ENCODE assay signal across 9 cellular contexts in the genomic region with DNA sequence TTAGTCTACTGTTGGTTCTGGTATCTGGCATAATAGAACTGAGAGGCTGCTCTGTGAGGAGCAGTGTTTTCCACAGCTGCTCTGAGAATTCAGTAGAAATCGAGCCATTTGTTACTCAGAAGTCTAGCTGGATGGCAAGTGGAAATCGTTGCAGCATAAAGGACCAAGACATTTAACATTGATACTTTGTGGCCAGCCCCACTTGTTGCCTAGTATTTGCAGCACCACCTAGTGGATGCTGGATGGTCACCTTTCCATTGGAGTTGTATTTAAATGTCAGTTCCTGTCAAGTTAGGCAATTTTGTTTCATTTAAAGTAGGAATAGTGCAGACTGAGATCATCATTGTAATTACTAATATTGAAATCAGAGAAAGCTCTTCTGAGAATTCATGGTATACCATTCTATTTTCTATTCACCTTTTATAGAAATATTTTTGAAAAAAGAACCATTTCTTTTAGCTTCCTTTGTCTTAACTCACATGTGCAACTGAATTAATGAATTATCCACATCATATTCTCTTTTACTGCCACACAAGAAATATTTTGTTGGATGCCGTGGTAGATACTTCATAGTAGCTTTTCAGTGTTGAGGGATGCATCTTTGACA.
DNase-seq lines count a peak whose midpoint lies in the region; ATAC-seq and TF ChIP-seq lines count a peak whose summit lies in the region.
"Had no signal": no experiment of that assay in that cellular context is flagged by ENCODE, and none has a peak within 500 bp of the region (broad histone marks: within the 10 kb centered on the region; RNA-seq: fewer than 3 reads in every experiment).

No MANE protein-coding gene starts in this region.

- peaks cover 12% of the 10 kb centered on the region for H3K36me3 Mint-ChIP-seq in CD4-positive, CD25-positive, alpha-beta regulatory T cell
- H3K36me3 Mint-ChIP-seq in activated T-cell treated with anti-CD3 and anti-CD28 coated beads, Interleukin-2, amount 50 U/mL, for 4 hours (ENCODE audit: insufficient read depth), result peaks cover 14% of the 10 kb centered on the region

- no peaks in the 10 kb centered on the region for H3K27me3 ChIP-seq in CD4-positive, CD25-positive, alpha-beta regulatory T cell (ENCODE audit: control insufficient read depth, insufficient read depth, low read length)
- no peaks in the 10 kb centered on the region for H3K27me3 ChIP-seq in PC-3 (ENCODE audit: low read length)
- no peaks in the 10 kb centered on the region for H3K27me3 ChIP-seq in foreskin keratinocyte
- no peaks in the 10 kb centered on the region for H3K27me3 ChIP-seq in aorta (ENCODE audit: control insufficient read depth in 1 of 2, insufficient read depth in 2 of 2, low read length in 1 of 2)
- H3K27me3 ChIP-seq: SJSA1 had no signal

- no peaks in the 10 kb centered on the region for H3K36me3 ChIP-seq in CD4-positive, CD25-positive, alpha-beta regulatory T cell (ENCODE audit: control insufficient read depth, insufficient read depth, low read length)
- H3K36me3 ChIP-seq in PC-3 (ENCODE audit: low read depth, low read length), result peaks cover 6% of the 10 kb centered on the region
- H3K36me3 ChIP-seq in aorta (ENCODE audit: control insufficient read depth in 1 of 2, insufficient read depth in 2 of 2, low read length in 1 of 2), result no peaks in the 10 kb centered on the region

- CTCF ChIA-PET in PC-3 (lab: Charles Lee), result interaction anchor here (0.6 to 1.1 kb wide), 3 partner anchors 63 to 563 kb away, joined by 3 to 4 read pairs (median 3); a partner anchor contains a TSS

- no peaks in the 10 kb centered on the region for H3K9me3 ChIP-seq in CD4-positive, CD25-positive, alpha-beta regulatory T cell (ENCODE audit: control insufficient read depth in 2 of 2, low read length in 2 of 2)
- H3K9me3 ChIP-seq in PC-3 (ENCODE audit: low read length) (no peaks in the 10 kb centered on the region), aorta (ENCODE audit: control insufficient read depth, low read length) (no peaks in the 10 kb centered on the region)

- no peak overlapping the region for H3K4me3 ChIP-seq in CD4-positive, CD25-positive, alpha-beta regulatory T cell (ENCODE audit: low read depth, low read length)
- H3K4me3 ChIP-seq in PC-3 (ENCODE audit: low read length), result no peak overlapping the region
- no peak overlapping the region for H3K4me3 ChIP-seq in aorta (ENCODE audit: low read length in 2 of 2)
- H3K4me3 ChIP-seq: SJSA1 had no signal

- no peaks in the 10 kb centered on the region for H3F3A ChIP-seq in PC-3 (ENCODE audit: low read length, unreplicated experiment)

- no peaks in the 10 kb centered on the region for H4K20me1 ChIP-seq in PC-3 (ENCODE audit: low read length)

- ATAC-seq in CD4-positive, CD25-positive, alpha-beta regulatory T cell (ENCODE audit: low read depth in 2 of 2), result peak; percentile 79 to 81
- ATAC-seq in HG03460 (IDR thresholded peaks at IDR 0.05; ENCODE audit: unreplicated experiment), result peak; percentile 67
- peak; percentile 86 for ATAC-seq in PC-3
- peak; percentile 73 to 83 for ATAC-seq in activated T-cell treated with anti-CD3 and anti-CD28 coated beads, Interleukin-2, amount 50 U/mL, for 4 hours
- ATAC-seq in foreskin keratinocyte, result peak; percentile 84
- ATAC-seq in aorta (ENCODE audit: low FRiP score), result peak; percentile 76

- no peaks in the 10 kb centered on the region for H3K27me3 Mint-ChIP-seq in CD4-positive, CD25-positive, alpha-beta regulatory T cell
- no peaks in the 10 kb centered on the region for H3K27me3 Mint-ChIP-seq in activated T-cell treated with anti-CD3 and anti-CD28 coated beads, Interleukin-2, amount 50 U/mL, for 4 hours (ENCODE audit: low read depth)

- peaks cover 0 to 4% (median 0%) of the 10 kb centered on the region in 7 donors for H3K9me3 Mint-ChIP-seq in CD4-positive, CD25-positive, alpha-beta regulatory T cell
- no peaks in the 10 kb centered on the region for H3K9me3 Mint-ChIP-seq in activated T-cell treated with anti-CD3 and anti-CD28 coated beads, Interleukin-2, amount 50 U/mL, for 4 hours

- POLR2A ChIA-PET in PC-3 (lab: Charles Lee; ENCODE audit: unreplicated experiment), result no interaction called here

- peak; percentile 32 to 82 (median 48) for DNase-seq in CD4-positive, CD25-positive, alpha-beta regulatory T cell
- DNase-seq in GM19238 (ENCODE audit: insufficient read length, low spot score) (peak; percentile 4), PC-3 (peak; percentile 75), foreskin keratinocyte (peak; percentile 15 to 51), pons (ENCODE audit: low spot score) (peak; percentile 85), aorta (no peak)
- peak; percentile 40 for DNase-seq in activated T-cell treated with anti-CD3 and anti-CD28 coated beads, Interleukin-2, amount 50 U/mL, for 4 hours

- H2AFZ ChIP-seq in PC-3 (ENCODE audit: low read length), result 0 out of 2 replicates have a peak overlapping the region, but pooled peaks have one; percentile 11

- no peak overlapping the region for H3K4me3 Mint-ChIP-seq in CD4-positive, CD25-positive, alpha-beta regulatory T cell
- H3K4me3 Mint-ChIP-seq in activated T-cell treated with anti-CD3 and anti-CD28 coated beads, Interleukin-2, amount 50 U/mL, for 4 hours, result no peak overlapping the region

- WGBS in aorta, 2 donors, result 31 to 33% methylated on average over 3 of the region's 3 CpGs

- BruUV-seq in PC-3 (replicated peaks; lab: Mats Ljungman, UMichigan), result no TSS peak

- TF ChIP-seq CTCF in PC-3 (conservative IDR thresholded peaks at IDR 0.05; ENCODE audit: low read depth, low read length), result peak; percentile 87
- TF ChIP-seq CTCF in foreskin keratinocyte (conservative IDR thresholded peaks at IDR 0.05), result peak; percentile 77

- peaks cover 69% of the 10 kb centered on the region for H3K79me2 ChIP-seq in PC-3 (ENCODE audit: low read length)

- H3K4me2 ChIP-seq in PC-3 (ENCODE audit: low read length), result 0 out of 2 replicates have a peak overlapping the region, but pooled peaks have one; percentile 14

- intact Hi-C loops in PC-3 (cut with micrococcal nuclease) (loop anchor here (5.0 kb wide), 1 partner anchor 261 kb away; no protein-coding TSS in a partner anchor), aorta (cut with DNase I) (no loop called here)

- H3K4me1 Mint-ChIP-seq in CD4-positive, CD25-positive, alpha-beta regulatory T cell, result peaks cover 29 to 54% (median 43%) of the 10 kb centered on the region in 4 donors
- peaks cover 41% of the 10 kb centered on the region for H3K4me1 Mint-ChIP-seq in activated T-cell treated with anti-CD3 and anti-CD28 coated beads, Interleukin-2, amount 50 U/mL, for 4 hours (ENCODE audit: low read depth)

- no peak overlapping the region for H3K9ac ChIP-seq in PC-3 (ENCODE audit: low read length)

- peaks cover 4% of the 10 kb centered on the region for H3K4me1 ChIP-seq in CD4-positive, CD25-positive, alpha-beta regulatory T cell (ENCODE audit: control insufficient read depth, insufficient read depth, low read length, poor library complexity, severe bottlenecking)
- no peaks in the 10 kb centered on the region for H3K4me1 ChIP-seq in PC-3 (ENCODE audit: insufficient read depth, low read length)
- H3K4me1 ChIP-seq in foreskin keratinocyte, result no peaks in the 10 kb centered on the region
- peaks cover 2 to 5% of the 10 kb centered on the region in 2 donors for H3K4me1 ChIP-seq in aorta (ENCODE audit: control insufficient read depth in 1 of 2, insufficient read depth in 2 of 2, low read length in 2 of 2)
- H3K4me1 ChIP-seq: SJSA1 had no signal

- no peaks in the 10 kb centered on the region for H3K9me2 ChIP-seq in PC-3 (replicated peaks; ENCODE audit: low read length)

- H3K27ac Mint-ChIP-seq in CD4-positive, CD25-positive, alpha-beta regulatory T cell, result peak overlapping the region in 1 of 3 donors; percentile 1

- no peak overlapping the region for H3K27ac ChIP-seq in CD4-positive, CD25-positive, alpha-beta regulatory T cell (ENCODE audit: insufficient read depth, low read length, poor library complexity, severe bottlenecking)
- H3K27ac ChIP-seq in PC-3 (ENCODE audit: low read length) (no peak overlapping the region), foreskin keratinocyte (no peak overlapping the region), aorta (ENCODE audit: low read depth in 1 of 2, low read length in 2 of 2) (no peak overlapping the region)
- H3K27ac ChIP-seq: SJSA1 had no signal

Comparison
In these comparisons a context has a peak if more than half of its experiments do, and no peak if none do; other contexts are left out.
1. DNase-seq: peak in CD4-positive, CD25-positive, alpha-beta regulatory T cell (3 of 3), GM19238 (single experiment), PC-3 (single experiment), activated T-cell treated with anti-CD3 and anti-CD28 coated beads, Interleukin-2, amount 50 U/mL, for 4 hours (single experiment), foreskin keratinocyte (2 of 2) and pons (single experiment); none in aorta (0 of 2).
2. Peak in every context shown above with its lines, with median percentiles within 50 percentile points of each other: ATAC-seq.